Comparison of ENCODE assay signal across 17 cellular contexts in genomic region chr5:73814234-73814846, GRCh38.
A peak's percentile ranks its signal among the peaks of the same experiment; 100 is the strongest.
DNase-seq lines count a peak whose midpoint lies in the region; ATAC-seq, FAIRE-seq and TF ChIP-seq lines count a peak whose summit lies in the region.
"Had no signal": no experiment of that assay in that cellular context is flagged by ENCODE, and none has a peak within 500 bp of the region (broad histone marks: within the 10 kb centered on the region; RNA-seq: fewer than 3 reads in every experiment).

No MANE protein-coding gene starts in this region.

- TF ChIP-seq CTCF in A549 (IDR thresholded peaks at IDR 0.05) (no peak), astrocyte (IDR thresholded peaks at IDR 0.05; ENCODE audit: insufficient read depth, low read depth, low read length) (no peak), kidney (IDR thresholded peaks at IDR 0.05; ENCODE audit: borderline replicate concordance, extremely low read depth, insufficient read depth) (no peak), progenitor cell of endocrine pancreas (IDR thresholded peaks at IDR 0.05; ENCODE audit: unreplicated experiment) (no peak)

- DNase-seq in A549 (ENCODE audit: low read depth in 1 of 2, low spot score in 1 of 2) (no peak), astrocyte (ENCODE audit: low read depth) (no peak), kidney (no peak), progenitor cell of endocrine pancreas (ENCODE audit: low spot score, unreplicated experiment) (no peak), NCI-H1417 (lab: John Stamatoyannopoulos, UW) (no peak), NCI-H2107 treated with DMSO at 0.1 percent for 48 hours (lab: John Stamatoyannopoulos, UW; ENCODE audit: unreplicated experiment) (no peak), frontal cortex (ENCODE audit: low spot score in 2 of 2) (no peak)
- no peak for DNase-seq in activated CD4-positive, alpha-beta T cell treated with anti-CD3 and anti-CD28 coated beads, Interleukin-2, amount 10 ng/mL, durations not matched to agents 7 days and 5 days
- DNase-seq: activated CD4-positive, alpha-beta T cell treated with anti-CD3 and anti-CD28 coated beads for 4 hours; DMS 273 treated with DMSO at 0.1 percent for 48 hours; heart right ventricle; NCI-H226; stimulated activated CD4-positive, alpha-beta T cell treated with anti-CD3 and anti-CD28 coated beads, Interleukin-4, amount 100 ng/mL, for 4 hours had no signal

- FAIRE-seq in A549 (lab: Jason Lieb, UNC) (peak; percentile 84), astrocyte (lab: Jason Lieb, UNC) (no peak), kidney (lab: Jason Lieb, UNC) (no peak), frontal cortex (lab: Jason Lieb, UNC) (no peak)
- FAIRE-seq: GM12892 had no signal

- no peak for TF ChIP-seq POLR2A in A549 (IDR thresholded peaks at IDR 0.05; ENCODE audit: low read length)

- H3K9ac ChIP-seq in astrocyte (ENCODE audit: low read length) (no peak overlapping the region), kidney (ENCODE audit: low read length in 2 of 2) (peak overlapping the region; percentile 57 to 84)
- H3K9ac ChIP-seq: BLaER1 treated with 17β-estradiol and CSF1 and Interleukin-3, amounts not matched to agents 10 nM and 100 nM had no signal

- H2AFZ ChIP-seq in astrocyte (ENCODE audit: low read depth, low read length) = no peak overlapping the region

- peak overlapping the region; percentile 70 to 85 for H3K27ac ChIP-seq in A549
- H3K27ac ChIP-seq in astrocyte (ENCODE audit: low read depth, low read length) = no peak overlapping the region
- peak overlapping the region; percentile 68 to 74 for H3K27ac ChIP-seq in kidney (ENCODE audit: low read depth in 2 of 2, low read length in 2 of 2)
- H3K27ac ChIP-seq: BLaER1 treated with 17β-estradiol and CSF1 and Interleukin-3, amounts not matched to agents 10 nM and 100 nM; heart right ventricle; RWPE1 had no signal

- TF ChIP-seq EP300 in A549 (IDR thresholded peaks at IDR 0.05) = no peak

- TF ChIP-seq RAD21 in A549 (conservative IDR thresholded peaks at IDR 0.05 in 1 of 2, IDR thresholded peaks at IDR 0.05 in 1 of 2) = no peak

- peak overlapping the region; percentile 50 for H3K4me3 ChIP-seq in A549
- H3K4me3 ChIP-seq in astrocyte (ENCODE audit: insufficient read depth, low read depth, low read length) = no peak overlapping the region
- H3K4me3 ChIP-seq in kidney (ENCODE audit: low read length in 2 of 2) = peak overlapping the region; percentile 85 to 96
- H3K4me3 ChIP-seq: BLaER1 treated with 17β-estradiol and CSF1 and Interleukin-3, amounts not matched to agents 10 nM and 100 nM; heart right ventricle had no signal

- no peak overlapping the region for H3K4me3 Mint-ChIP-seq in astrocyte (ENCODE audit: unreplicated experiment)
- peak overlapping the region; percentile 73 for H3K4me3 Mint-ChIP-seq in progenitor cell of endocrine pancreas (ENCODE audit: low read depth)
- H3K4me3 Mint-ChIP-seq in activated CD4-positive, alpha-beta T cell treated with anti-CD3 and anti-CD28 coated beads, Interleukin-2, amount 10 ng/mL, durations not matched to agents 7 days and 5 days = no peak overlapping the region
- H3K4me3 Mint-ChIP-seq: central memory CD8-positive, alpha-beta T cell had no signal

- H3K4me2 ChIP-seq in A549 = peak overlapping the region; percentile 90
- peak overlapping the region; percentile 27 for H3K4me2 ChIP-seq in astrocyte (ENCODE audit: low read length)
- H3K4me2 ChIP-seq: BLaER1 treated with 17β-estradiol and CSF1 and Interleukin-3, amounts not matched to agents 10 nM and 100 nM had no signal

- H3K36me3 ChIP-seq in astrocyte (ENCODE audit: insufficient read depth, low read length) = no peaks in the 10 kb centered on the region
- H3K36me3 ChIP-seq in kidney (ENCODE audit: control insufficient read depth in 1 of 2, insufficient read depth in 2 of 2, low read length in 2 of 2) = peaks cover 0 to 2% of the 10 kb centered on the region in 2 donors
- H3K36me3 ChIP-seq: BLaER1 treated with 17β-estradiol and CSF1 and Interleukin-3, amounts not matched to agents 10 nM and 100 nM; heart right ventricle had no signal

- CTCF ChIA-PET in A549 (lab: Yijun Ruan, JAX) = interaction anchor here (0.5 to 2.7 kb wide), 7 partner anchors 13 to 829 kb away, joined by 3 to 11 read pairs (median 3); no protein-coding TSS in a partner anchor
- CTCF ChIA-PET in activated CD4-positive, alpha-beta T cell treated with anti-CD3 and anti-CD28 coated beads, Interleukin-2, amount 10 ng/mL, durations not matched to agents 7 days and 5 days (lab: Charles Lee) = interaction anchor here (1.6 kb wide), 1 partner anchor 8 kb away, joined by 3 read pairs; no protein-coding TSS in a partner anchor

- H3K36me3 Mint-ChIP-seq in astrocyte (ENCODE audit: low read depth, unreplicated experiment) = no peaks in the 10 kb centered on the region
- H3K36me3 Mint-ChIP-seq in progenitor cell of endocrine pancreas (ENCODE audit: insufficient read depth) = no peaks in the 10 kb centered on the region
- H3K36me3 Mint-ChIP-seq in activated CD4-positive, alpha-beta T cell treated with anti-CD3 and anti-CD28 coated beads, Interleukin-2, amount 10 ng/mL, durations not matched to agents 7 days and 5 days (ENCODE audit: low read depth) = no peaks in the 10 kb centered on the region

- H3K4me1 ChIP-seq in A549 = peaks cover 57% of the 10 kb centered on the region
- H3K4me1 ChIP-seq in astrocyte (ENCODE audit: insufficient read depth, low read length) = peaks cover 45% of the 10 kb centered on the region
- H3K4me1 ChIP-seq in kidney (ENCODE audit: control insufficient read depth in 1 of 2, insufficient read depth in 1 of 2, low read depth in 1 of 2, low read length in 2 of 2) = peaks cover 8 to 19% of the 10 kb centered on the region in 2 donors
- H3K4me1 ChIP-seq: BLaER1 treated with 17β-estradiol and CSF1 and Interleukin-3, amounts not matched to agents 10 nM and 100 nM; heart right ventricle had no signal

- peak in 1 of 2 experiments; percentile 57; a peak in 3 of 6 replicates for ATAC-seq in A549
- ATAC-seq: heart right ventricle had no signal

- H3K27ac Mint-ChIP-seq in astrocyte (ENCODE audit: unreplicated experiment) (no peak overlapping the region), progenitor cell of endocrine pancreas (peak overlapping the region; percentile 47)
- H3K27ac Mint-ChIP-seq in activated CD4-positive, alpha-beta T cell treated with anti-CD3 and anti-CD28 coated beads, Interleukin-2, amount 10 ng/mL, durations not matched to agents 7 days and 5 days = no peak overlapping the region

- no peaks in the 10 kb centered on the region for H3K27me3 ChIP-seq in astrocyte (ENCODE audit: insufficient read depth, low read length)
- H3K27me3 ChIP-seq: BLaER1 treated with 17β-estradiol and CSF1 and Interleukin-3, amounts not matched to agents 10 nM and 100 nM; heart right ventricle had no signal

- H3K4me1 Mint-ChIP-seq in astrocyte (ENCODE audit: low read depth, unreplicated experiment) = peaks cover 47% of the 10 kb centered on the region
- H3K4me1 Mint-ChIP-seq in progenitor cell of endocrine pancreas (ENCODE audit: low read depth) = peaks cover 26% of the 10 kb centered on the region
- H3K4me1 Mint-ChIP-seq in activated CD4-positive, alpha-beta T cell treated with anti-CD3 and anti-CD28 coated beads, Interleukin-2, amount 10 ng/mL, durations not matched to agents 7 days and 5 days = no peaks in the 10 kb centered on the region
- H3K4me1 Mint-ChIP-seq: central memory CD8-positive, alpha-beta T cell had no signal

- intact Hi-C loops in kidney (cut with DNase I) = no loop called here

- H3K9me3 Mint-ChIP-seq in astrocyte (ENCODE audit: unreplicated experiment) (no peaks in the 10 kb centered on the region), progenitor cell of endocrine pancreas (ENCODE audit: low read depth) (peaks cover 2% of the 10 kb centered on the region)
- no peaks in the 10 kb centered on the region for H3K9me3 Mint-ChIP-seq in activated CD4-positive, alpha-beta T cell treated with anti-CD3 and anti-CD28 coated beads, Interleukin-2, amount 10 ng/mL, durations not matched to agents 7 days and 5 days
- H3K9me3 Mint-ChIP-seq: central memory CD8-positive, alpha-beta T cell had no signal

- H3K27me3 Mint-ChIP-seq in astrocyte (ENCODE audit: low read depth, unreplicated experiment) (no peaks in the 10 kb centered on the region), progenitor cell of endocrine pancreas (no peaks in the 10 kb centered on the region)
- peaks cover 7% of the 10 kb centered on the region for H3K27me3 Mint-ChIP-seq in activated CD4-positive, alpha-beta T cell treated with anti-CD3 and anti-CD28 coated beads, Interleukin-2, amount 10 ng/mL, durations not matched to agents 7 days and 5 days

- 6% methylated on average over 8 of the region's 8 CpGs for WGBS in A549 (ENCODE audit: missing lambda C conversion rate)

- no peaks in the 10 kb centered on the region for H4K20me1 ChIP-seq in astrocyte (ENCODE audit: insufficient read depth, low read length)
- H4K20me1 ChIP-seq: BLaER1 treated with 17β-estradiol and CSF1 and Interleukin-3, amounts not matched to agents 10 nM and 100 nM had no signal

- POLR2A ChIA-PET in A549 (lab: Yijun Ruan, JAX) = no interaction called here
- POLR2A ChIA-PET in activated CD4-positive, alpha-beta T cell treated with anti-CD3 and anti-CD28 coated beads, Interleukin-2, amount 10 ng/mL, durations not matched to agents 7 days and 5 days (lab: Charles Lee) = no interaction called here

- no peaks in the 10 kb centered on the region for H3K79me2 ChIP-seq in astrocyte (ENCODE audit: insufficient read depth, low read length)

- H3K9me3 ChIP-seq in A549 (no peaks in the 10 kb centered on the region), astrocyte (ENCODE audit: insufficient read depth, low read depth, low read length) (no peaks in the 10 kb centered on the region), kidney (ENCODE audit: control insufficient read depth in 1 of 2, low read length in 2 of 2) (no peaks in the 10 kb centered on the region)
- H3K9me3 ChIP-seq: heart right ventricle had no signal

TF ChIP-seq in A549, 52 proteins besides CTCF, POLR2A, EP300 and RAD21 (continues in another document):
- no peak for TF ChIP-seq RNF2 (IDR thresholded peaks at IDR 0.05; ENCODE audit: borderline replicate concordance, low read depth)
- no peak for TF ChIP-seq HOXB5 (CRISPR knock-in tag; IDR thresholded peaks at IDR 0.05)
- TF ChIP-seq, protein P1, sequence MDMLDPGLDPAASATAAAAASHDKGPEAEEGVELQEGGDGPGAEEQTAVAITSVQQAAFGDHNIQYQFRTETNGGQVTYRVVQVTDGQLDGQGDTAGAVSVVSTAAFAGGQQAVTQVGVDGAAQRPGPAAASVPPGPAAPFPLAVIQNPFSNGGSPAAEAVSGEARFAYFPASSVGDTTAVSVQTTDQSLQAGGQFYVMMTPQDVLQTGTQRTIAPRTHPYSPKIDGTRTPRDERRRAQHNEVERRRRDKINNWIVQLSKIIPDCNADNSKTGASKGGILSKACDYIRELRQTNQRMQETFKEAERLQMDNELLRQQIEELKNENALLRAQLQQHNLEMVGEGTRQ (IDR thresholded peaks at IDR 0.05) = no peak
- TF ChIP-seq HEYL (CRISPR knock-in tag; IDR thresholded peaks at IDR 0.05) = no peak
- no peak for TF ChIP-seq EHF (CRISPR knock-in tag; IDR thresholded peaks at IDR 0.05)
- no peak for TF ChIP-seq RARB (CRISPR knock-in tag; IDR thresholded peaks at IDR 0.05)
- TF ChIP-seq GATA3 (IDR thresholded peaks at IDR 0.05; ENCODE audit: borderline replicate concordance) = no peak
